1 cellular context compared by ENCODE assay signal in the genomic region with DNA sequence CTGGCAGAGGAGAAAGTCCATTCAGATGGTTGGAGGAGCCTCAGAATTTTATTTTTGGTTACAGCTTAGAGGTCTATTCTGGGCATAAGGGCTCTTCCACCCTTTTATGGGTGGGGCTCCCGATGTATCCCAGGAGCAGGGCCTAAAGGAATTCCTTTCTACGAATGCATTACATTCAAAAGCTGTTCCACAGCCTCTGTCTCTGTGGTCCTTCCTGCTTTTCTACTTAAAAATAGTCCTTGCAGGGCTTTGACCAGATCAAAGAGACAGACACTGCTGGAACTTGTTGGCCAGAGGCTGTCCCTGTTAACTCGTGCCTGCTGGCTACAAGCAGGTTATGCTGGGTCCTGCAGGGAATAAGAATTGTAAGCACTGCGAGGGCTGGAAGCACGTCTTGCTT.
TF ChIP-seq lines count a peak whose summit lies in the region.

No MANE protein-coding gene starts in this region.

TF ChIP-seq in GM23338, 12 proteins besides CTCF, POLR2A, EP300 and RAD21 (continued from another document):
- TF ChIP-seq, protein P1, sequence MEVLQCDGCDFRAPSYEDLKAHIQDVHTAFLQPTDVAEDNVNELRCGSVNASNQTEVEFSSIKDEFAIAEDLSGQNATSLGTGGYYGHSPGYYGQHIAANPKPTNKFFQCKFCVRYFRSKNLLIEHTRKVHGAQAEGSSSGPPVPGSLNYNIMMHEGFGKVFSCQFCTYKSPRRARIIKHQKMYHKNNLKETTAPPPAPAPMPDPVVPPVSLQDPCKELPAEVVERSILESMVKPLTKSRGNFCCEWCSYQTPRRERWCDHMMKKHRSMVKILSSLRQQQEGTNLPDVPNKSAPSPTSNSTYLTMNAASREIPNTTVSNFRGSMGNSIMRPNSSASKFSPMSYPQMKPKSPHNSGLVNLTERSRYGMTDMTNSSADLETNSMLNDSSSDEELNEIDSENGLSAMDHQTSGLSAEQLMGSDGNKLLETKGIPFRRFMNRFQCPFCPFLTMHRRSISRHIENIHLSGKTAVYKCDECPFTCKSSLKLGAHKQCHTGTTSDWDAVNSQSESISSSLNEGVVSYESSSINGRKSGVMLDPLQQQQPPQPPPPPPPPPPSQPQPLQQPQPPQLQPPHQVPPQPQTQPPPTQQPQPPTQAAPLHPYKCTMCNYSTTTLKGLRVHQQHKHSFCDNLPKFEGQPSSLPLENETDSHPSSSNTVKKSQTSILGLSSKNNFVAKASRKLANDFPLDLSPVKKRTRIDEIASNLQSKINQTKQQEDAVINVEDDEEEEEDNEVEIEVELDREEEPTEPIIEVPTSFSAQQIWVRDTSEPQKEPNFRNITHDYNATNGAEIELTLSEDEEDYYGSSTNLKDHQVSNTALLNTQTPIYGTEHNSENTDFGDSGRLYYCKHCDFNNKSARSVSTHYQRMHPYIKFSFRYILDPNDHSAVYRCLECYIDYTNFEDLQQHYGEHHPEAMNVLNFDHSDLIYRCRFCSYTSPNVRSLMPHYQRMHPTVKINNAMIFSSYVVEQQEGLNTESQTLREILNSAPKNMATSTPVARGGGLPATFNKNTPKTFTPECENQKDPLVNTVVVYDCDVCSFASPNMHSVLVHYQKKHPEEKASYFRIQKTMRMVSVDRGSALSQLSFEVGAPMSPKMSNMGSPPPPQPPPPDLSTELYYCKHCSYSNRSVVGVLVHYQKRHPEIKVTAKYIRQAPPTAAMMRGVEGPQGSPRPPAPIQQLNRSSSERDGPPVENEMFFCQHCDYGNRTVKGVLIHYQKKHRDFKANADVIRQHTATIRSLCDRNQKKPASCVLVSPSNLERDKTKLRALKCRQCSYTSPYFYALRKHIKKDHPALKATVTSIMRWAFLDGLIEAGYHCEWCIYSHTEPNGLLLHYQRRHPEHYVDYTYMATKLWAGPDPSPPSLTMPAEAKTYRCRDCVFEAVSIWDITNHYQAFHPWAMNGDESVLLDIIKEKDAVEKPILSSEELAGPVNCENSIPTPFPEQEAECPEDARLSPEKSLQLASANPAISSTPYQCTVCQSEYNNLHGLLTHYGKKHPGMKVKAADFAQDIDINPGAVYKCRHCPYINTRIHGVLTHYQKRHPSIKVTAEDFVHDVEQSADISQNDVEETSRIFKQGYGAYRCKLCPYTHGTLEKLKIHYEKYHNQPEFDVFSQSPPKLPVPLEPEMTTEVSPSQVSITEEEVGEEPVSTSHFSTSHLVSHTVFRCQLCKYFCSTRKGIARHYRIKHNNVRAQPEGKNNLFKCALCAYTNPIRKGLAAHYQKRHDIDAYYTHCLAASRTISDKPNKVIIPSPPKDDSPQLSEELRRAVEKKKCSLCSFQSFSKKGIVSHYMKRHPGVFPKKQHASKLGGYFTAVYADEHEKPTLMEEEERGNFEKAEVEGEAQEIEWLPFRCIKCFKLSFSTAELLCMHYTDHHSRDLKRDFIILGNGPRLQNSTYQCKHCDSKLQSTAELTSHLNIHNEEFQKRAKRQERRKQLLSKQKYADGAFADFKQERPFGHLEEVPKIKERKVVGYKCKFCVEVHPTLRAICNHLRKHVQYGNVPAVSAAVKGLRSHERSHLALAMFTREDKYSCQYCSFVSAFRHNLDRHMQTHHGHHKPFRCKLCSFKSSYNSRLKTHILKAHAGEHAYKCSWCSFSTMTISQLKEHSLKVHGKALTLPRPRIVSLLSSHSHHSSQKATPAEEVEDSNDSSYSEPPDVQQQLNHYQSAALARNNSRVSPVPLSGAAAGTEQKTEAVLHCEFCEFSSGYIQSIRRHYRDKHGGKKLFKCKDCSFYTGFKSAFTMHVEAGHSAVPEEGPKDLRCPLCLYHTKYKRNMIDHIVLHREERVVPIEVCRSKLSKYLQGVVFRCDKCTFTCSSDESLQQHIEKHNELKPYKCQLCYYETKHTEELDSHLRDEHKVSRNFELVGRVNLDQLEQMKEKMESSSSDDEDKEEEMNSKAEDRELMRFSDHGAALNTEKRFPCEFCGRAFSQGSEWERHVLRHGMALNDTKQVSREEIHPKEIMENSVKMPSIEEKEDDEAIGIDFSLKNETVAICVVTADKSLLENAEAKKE (CRISPR knock-in tag; IDR thresholded peaks at IDR 0.05), result no peak
- TF ChIP-seq CREB1 (CRISPR knock-in tag; IDR thresholded peaks at IDR 0.05; ENCODE audit: low read depth), result no peak
- no peak for TF ChIP-seq ZNF114 (CRISPR knock-in tag; IDR thresholded peaks at IDR 0.05)
- no peak for TF ChIP-seq EZH2 (IDR thresholded peaks at IDR 0.05; ENCODE audit: low read depth, unreplicated experiment)
- TF ChIP-seq STAT1 (IDR thresholded peaks at IDR 0.05; ENCODE audit: unreplicated experiment), result no peak
- TF ChIP-seq JUNB (IDR thresholded peaks at IDR 0.05; ENCODE audit: unreplicated experiment), result no peak
- TF ChIP-seq POLR2AphosphoS5 (IDR thresholded peaks at IDR 0.05; ENCODE audit: low read depth), result no peak
TF ChIP-seq in GM23338: peak in this region for 0.
